In genomic region chr20:36062799-36063198, GRCh38 we compare ENCODE assay signal across 28 cellular contexts.
DNase-seq lines count a peak whose midpoint lies in the region; ATAC-seq, FAIRE-seq and TF ChIP-seq lines count a peak whose summit lies in the region.
"Had no signal": no experiment of that assay in that cellular context is flagged by ENCODE, and none has a peak within 500 bp of the region (broad histone marks: within the 10 kb centered on the region; RNA-seq: fewer than 3 reads in every experiment).

No MANE protein-coding gene starts in this region.

- H3K27me3 Mint-ChIP-seq in T-helper 17 cell = no peaks in the 10 kb centered on the region
- H3K27me3 Mint-ChIP-seq in activated T-helper 2 cell treated with anti-CD3 and anti-CD28 coated beads, Interferon-gamma antibody, Interleukin-2, Interleukin-4, amounts not matched to agents 10 μg/mL and 5 μg/mL and 100 μg/mL, durations not matched to agents 14 hours and 24 hours and 36 hours (ENCODE audit: low read depth) = peaks cover 28% of the 10 kb centered on the region
- H3K27me3 Mint-ChIP-seq: activated naive CD8-positive, alpha-beta T cell treated with anti-CD3 and anti-CD28 coated beads, Interleukin-2, amount 50 U/mL, for 24 hours; effector memory CD8-positive, alpha-beta T cell; stimulated activated memory B cell treated with anti-CD40 and anti-IgM and Interleukin-4, amounts not matched to agents 10 μg/mL and 1 μg/mL and 100 μg/mL, for 72 hours had no signal

- no peaks in the 10 kb centered on the region for H3K9me3 ChIP-seq in A549
- H3K9me3 ChIP-seq in T-helper 17 cell (ENCODE audit: control insufficient read depth, low read length, poor library complexity, severe bottlenecking) = no peaks in the 10 kb centered on the region
- no peaks in the 10 kb centered on the region for H3K9me3 ChIP-seq in hepatocyte (ENCODE audit: low read depth)
- H3K9me3 ChIP-seq in right cardiac atrium (ENCODE audit: control insufficient read depth, low read length) = no peaks in the 10 kb centered on the region
- H3K9me3 ChIP-seq: body of pancreas, esophagus squamous epithelium, Peyer's patch, prostate gland, suprapubic skin, vagina had no signal

- no peaks in the 10 kb centered on the region for H3K4me1 Mint-ChIP-seq in T-helper 17 cell
- peaks cover 10% of the 10 kb centered on the region for H3K4me1 Mint-ChIP-seq in activated T-helper 2 cell treated with anti-CD3 and anti-CD28 coated beads, Interferon-gamma antibody, Interleukin-2, Interleukin-4, amounts not matched to agents 10 μg/mL and 5 μg/mL and 100 μg/mL, durations not matched to agents 14 hours and 24 hours and 36 hours (ENCODE audit: low read depth)
- H3K4me1 Mint-ChIP-seq: mesothelial cell of epicardium had no signal

- no peak overlapping the region for H3K27ac Mint-ChIP-seq in T-helper 17 cell
- H3K27ac Mint-ChIP-seq in activated T-helper 2 cell treated with anti-CD3 and anti-CD28 coated beads, Interferon-gamma antibody, Interleukin-2, Interleukin-4, amounts not matched to agents 10 μg/mL and 5 μg/mL and 100 μg/mL, durations not matched to agents 14 hours and 24 hours and 36 hours = no peak overlapping the region
- H3K27ac Mint-ChIP-seq: activated naive CD8-positive, alpha-beta T cell treated with anti-CD3 and anti-CD28 coated beads, Interleukin-2, amount 50 U/mL, for 24 hours; effector memory CD8-positive, alpha-beta T cell; mesothelial cell of epicardium; stimulated activated memory B cell treated with anti-CD40 and anti-IgM and Interleukin-4, amounts not matched to agents 10 μg/mL and 1 μg/mL and 100 μg/mL, for 72 hours; T-helper 2 cell treated with Interferon-gamma antibody and Interleukin-4, amounts not matched to agents 5 μg/mL and 100 μg/mL, for 36 hours had no signal

- no peak for TF ChIP-seq CTCF in A549 (IDR thresholded peaks at IDR 0.05)
- TF ChIP-seq CTCF in hepatocyte (IDR thresholded peaks at IDR 0.05; ENCODE audit: poor library complexity) = no peak

- no peak for TF ChIP-seq EP300 in A549 (IDR thresholded peaks at IDR 0.05)

- intact Hi-C loops in right cardiac atrium (cut with DNase I) = no loop called here
- intact Hi-C loops in activated T-helper 2 cell treated with anti-CD3 and anti-CD28 coated beads, Interferon-gamma antibody, Interleukin-2, Interleukin-4, amounts not matched to agents 10 μg/mL and 5 μg/mL and 100 μg/mL, durations not matched to agents 14 hours and 24 hours and 36 hours (cut with micrococcal nuclease) = loop anchor here (5.0 kb wide), 1 partner anchor 110 kb away; the partner anchor contains the start of gene SCAND1

- H3K9me3 Mint-ChIP-seq in activated T-helper 2 cell treated with anti-CD3 and anti-CD28 coated beads, Interferon-gamma antibody, Interleukin-2, Interleukin-4, amounts not matched to agents 10 μg/mL and 5 μg/mL and 100 μg/mL, durations not matched to agents 14 hours and 24 hours and 36 hours = peaks cover 4% of the 10 kb centered on the region
- H3K9me3 Mint-ChIP-seq: activated naive CD8-positive, alpha-beta T cell treated with anti-CD3 and anti-CD28 coated beads, Interleukin-2, amount 50 U/mL, for 24 hours; CD4-positive, alpha-beta memory T cell; mesothelial cell of epicardium had no signal

- H4K20me1 ChIP-seq in hepatocyte (ENCODE audit: insufficient read depth, poor library complexity, severe bottlenecking) = no peaks in the 10 kb centered on the region

- no peaks in the 10 kb centered on the region for H3K36me3 ChIP-seq in hepatocyte (replicated peaks; ENCODE audit: insufficient read depth, low read depth)
- H3K36me3 ChIP-seq: esophagus squamous epithelium, Peyer's patch, prostate gland, suprapubic skin, vagina had no signal

- peaks cover 33% of the 10 kb centered on the region for H3K4me1 ChIP-seq in A549
- peaks cover 4% of the 10 kb centered on the region for H3K4me1 ChIP-seq in hepatocyte (ENCODE audit: insufficient read depth)
- no peaks in the 10 kb centered on the region for H3K4me1 ChIP-seq in right cardiac atrium (ENCODE audit: control insufficient read depth, insufficient read depth, low read length)

- H3K36me3 Mint-ChIP-seq in T-helper 17 cell (ENCODE audit: low read depth) = no peaks in the 10 kb centered on the region
- H3K36me3 Mint-ChIP-seq in activated T-helper 2 cell treated with anti-CD3 and anti-CD28 coated beads, Interferon-gamma antibody, Interleukin-2, Interleukin-4, amounts not matched to agents 10 μg/mL and 5 μg/mL and 100 μg/mL, durations not matched to agents 14 hours and 24 hours and 36 hours (ENCODE audit: low read depth) = no peaks in the 10 kb centered on the region
- H3K36me3 Mint-ChIP-seq: mesothelial cell of epicardium; stimulated activated memory B cell treated with anti-CD40 and anti-IgM and Interleukin-4, amounts not matched to agents 10 μg/mL and 1 μg/mL and 100 μg/mL, for 72 hours had no signal

- WGBS in A549 (ENCODE audit: missing lambda C conversion rate) = 23% methylated on average over 1 of the region's 1 CpG
- 71% methylated on average over 1 of the region's 1 CpG for WGBS in hepatocyte (ENCODE audit: low lambda C conversion rate, missing lambda C conversion rate)
- WGBS in right cardiac atrium = 72% methylated on average over 1 of the region's 1 CpG

- H3K27ac ChIP-seq in A549 (peak overlapping the region in 1 of 2 experiments; percentile 93; a peak in 5 of 6 replicates), hepatocyte (peak overlapping the region; percentile 66), right cardiac atrium (ENCODE audit: low read length) (no peak overlapping the region)
- H3K27ac ChIP-seq: body of pancreas, esophagus squamous epithelium, Peyer's patch, prostate gland, suprapubic skin, vagina had no signal

- H3K27me3 ChIP-seq in hepatocyte = no peaks in the 10 kb centered on the region
- H3K27me3 ChIP-seq in right cardiac atrium (ENCODE audit: control insufficient read depth, insufficient read depth) = no peaks in the 10 kb centered on the region
- H3K27me3 ChIP-seq: body of pancreas, esophagus squamous epithelium, Peyer's patch, suprapubic skin, vagina had no signal

- DNase-seq in A549 (ENCODE audit: low read depth in 1 of 2, low spot score in 1 of 2) (peak in 1 of 2 experiments; percentile 44), Caki2 (ENCODE audit: low read depth) (peak; percentile 27), T-helper 17 cell (no peak), hepatocyte (ENCODE audit: low spot score) (peak; percentile 30), right cardiac atrium (no peak), DMS153 (lab: John Stamatoyannopoulos, UW) (no peak), DMS79 (lab: John Stamatoyannopoulos, UW) (no peak)
- DNase-seq in activated T-helper 2 cell treated with anti-CD3 and anti-CD28 coated beads, Interferon-gamma antibody, Interleukin-2, Interleukin-4, amounts not matched to agents 10 μg/mL and 5 μg/mL and 100 μg/mL, durations not matched to agents 14 hours and 24 hours and 36 hours (ENCODE audit: low spot score) = no peak
- DNase-seq: activated effector memory CD4-positive, alpha-beta T cell treated with Interleukin-2 at 50 U/mL for 16 hours; activated naive CD8-positive, alpha-beta T cell treated with anti-CD3 and anti-CD28 coated beads, Interleukin-2, amount 50 U/mL, for 24 hours; body of pancreas; CD4-positive, alpha-beta memory T cell; effector memory CD8-positive, alpha-beta T cell; esophagus squamous epithelium; glutamatergic neuron; MM.1S; NCI-H510A treated with DMSO at 0.1 percent for 48 hours; NK-92 treated with Interleukin-12 subunit alpha and Interleukin-12 subunit beta, amount 100 ng/mL, for 24 hours; Peyer's patch; small intestine had no signal

- ATAC-seq in A549 (no peak), T-helper 17 cell (no peak), right cardiac atrium (no peak)
- ATAC-seq: activated naive CD8-positive, alpha-beta T cell treated with anti-CD3 and anti-CD28 coated beads, Interleukin-2, amount 50 U/mL, for 24 hours; body of pancreas; effector memory CD8-positive, alpha-beta T cell; stimulated activated memory B cell treated with anti-CD40 and anti-IgM and Interleukin-4, amounts not matched to agents 10 μg/mL and 1 μg/mL and 100 μg/mL, for 72 hours had no signal

- CTCF ChIA-PET in A549 (lab: Yijun Ruan, JAX) = interaction anchor here (1.8 kb wide), 1 partner anchor 76 kb away, joined by 5 read pairs; no protein-coding TSS in a partner anchor

- no peak for TF ChIP-seq RAD21 in A549 (conservative IDR thresholded peaks at IDR 0.05 in 1 of 2, IDR thresholded peaks at IDR 0.05 in 1 of 2)

- H3K9me2 ChIP-seq in hepatocyte (replicated peaks; ENCODE audit: insufficient read depth) = no peaks in the 10 kb centered on the region

- no peak overlapping the region for H2AFZ ChIP-seq in hepatocyte

- H3K4me3 Mint-ChIP-seq in T-helper 17 cell = peak overlapping the region; percentile 33
- no peak overlapping the region for H3K4me3 Mint-ChIP-seq in activated T-helper 2 cell treated with anti-CD3 and anti-CD28 coated beads, Interferon-gamma antibody, Interleukin-2, Interleukin-4, amounts not matched to agents 10 μg/mL and 5 μg/mL and 100 μg/mL, durations not matched to agents 14 hours and 24 hours and 36 hours (ENCODE audit: low read depth)
- H3K4me3 Mint-ChIP-seq: activated naive CD8-positive, alpha-beta T cell treated with anti-CD3 and anti-CD28 coated beads, Interleukin-2, amount 50 U/mL, for 24 hours; effector memory CD8-positive, alpha-beta T cell; stimulated activated memory B cell treated with anti-CD40 and anti-IgM and Interleukin-4, amounts not matched to agents 10 μg/mL and 1 μg/mL and 100 μg/mL, for 72 hours; T-helper 2 cell treated with Interferon-gamma antibody and Interleukin-4, amounts not matched to agents 5 μg/mL and 100 μg/mL, for 36 hours had no signal

- in situ Hi-C loops in Caki2 (cut with HindIII; ENCODE audit: low pct_unique_long_range_greater_than_20kb, low sequenced_read_pairs) = no loop called here

- no peak for FAIRE-seq in A549 (lab: Jason Lieb, UNC)
- FAIRE-seq: colon, H1, small intestine had no signal

- H3K4me3 ChIP-seq in A549 = no peak overlapping the region
- H3K4me3 ChIP-seq in hepatocyte = no peak overlapping the region
- no peak overlapping the region for H3K4me3 ChIP-seq in right cardiac atrium (ENCODE audit: low read length)
- H3K4me3 ChIP-seq: body of pancreas, esophagus squamous epithelium, Peyer's patch, prostate gland, suprapubic skin, vagina had no signal

- peaks cover 3% of the 10 kb centered on the region for H3K79me2 ChIP-seq in hepatocyte

- peak overlapping the region; percentile 33; the same call in 2 of the 3 replicates for H3K4me2 ChIP-seq in A549
- H3K4me2 ChIP-seq in hepatocyte = no peak overlapping the region

- TF ChIP-seq POLR2A in A549 (IDR thresholded peaks at IDR 0.05; ENCODE audit: low read length) = no peak

- POLR2A ChIA-PET in A549 (lab: Yijun Ruan, JAX) = no interaction called here

TF ChIP-seq in A549, 52 proteins besides CTCF, POLR2A, EP300 and RAD21:
- TF ChIP-seq ZSCAN20 (CRISPR knock-in tag; IDR thresholded peaks at IDR 0.05) (no peak), RFX5 (IDR thresholded peaks at IDR 0.05) (no peak), MAX (IDR thresholded peaks at IDR 0.05) (no peak), MAZ (IDR thresholded peaks at IDR 0.05; ENCODE audit: borderline replicate concordance, low read depth, low read length) (no peak), BHLHE40 (IDR thresholded peaks at IDR 0.05; ENCODE audit: low read depth, low read length) (no peak)

Comparison
In these comparisons a context has a peak if more than half of its experiments do, and no peak if none do; other contexts are left out.
1. DNase-seq: peak in Caki2 (single experiment) and hepatocyte (single experiment); none in T-helper 17 cell (0 of 3), right cardiac atrium (0 of 3), activated T-helper 2 cell treated with anti-CD3 and anti-CD28 coated beads, Interferon-gamma antibody, Interleukin-2, Interleukin-4, amounts not matched to agents 10 μg/mL and 5 μg/mL and 100 μg/mL, durations not matched to agents 14 hours and 24 hours and 36 hours (single experiment), DMS153 (single experiment) and DMS79 (single experiment).